Comparison of ENCODE assay signal across 16 cellular contexts in the genomic region with DNA sequence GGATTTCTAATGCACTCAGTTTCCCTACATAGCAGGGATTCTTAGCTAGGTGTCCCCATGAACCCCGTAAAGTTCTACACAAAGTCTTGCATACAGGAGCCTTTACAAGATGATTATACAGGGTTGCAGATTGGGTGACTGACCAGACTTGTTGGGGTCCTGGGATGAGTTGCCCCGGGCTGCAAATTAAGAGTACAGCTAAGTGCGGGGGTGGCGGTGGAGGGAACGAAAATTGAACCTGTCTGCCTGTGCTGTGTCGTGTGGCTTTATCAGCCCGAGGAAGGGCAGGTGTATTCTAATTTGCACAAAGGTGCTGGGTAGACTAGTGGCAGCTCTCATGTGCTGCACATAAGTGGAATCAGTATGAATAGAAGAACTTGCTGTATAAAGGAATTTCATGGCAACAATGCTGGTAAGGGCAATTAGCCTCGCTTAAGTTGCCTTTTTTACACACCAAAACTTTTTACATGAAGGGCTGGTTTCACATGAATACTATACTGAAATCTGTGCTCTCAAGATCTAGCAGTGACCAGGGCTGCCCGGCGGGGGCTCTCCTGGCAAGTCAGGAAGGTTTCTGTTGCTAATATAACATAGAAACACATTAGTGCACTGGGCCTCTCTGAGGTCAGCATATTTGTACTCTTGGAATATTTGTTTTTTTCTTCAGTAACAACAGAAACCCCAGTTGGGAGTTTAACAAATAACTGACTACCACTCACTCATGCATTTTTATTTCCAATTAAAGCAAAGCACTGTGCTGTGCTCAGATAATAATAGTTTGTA. TPM values are rescaled to one million over a fixed set of nuclear protein-coding genes. Genes with fewer than 3 reads are reported as not detected.
DNase-seq lines count a peak whose midpoint lies in the region; ATAC-seq and TF ChIP-seq lines count a peak whose summit lies in the region.
"Had no signal": no experiment of that assay in that cellular context is flagged by ENCODE, and none has a peak within 500 bp of the region (broad histone marks: within the 10 kb centered on the region; RNA-seq: fewer than 3 reads in every experiment).

No MANE protein-coding gene starts in this region.

- H3K27ac Mint-ChIP-seq in HFFc6 = no peak overlapping the region
- peak overlapping the region; percentile 38 for H3K27ac Mint-ChIP-seq in osteocyte (ENCODE audit: unreplicated experiment)

- 0 out of 2 replicates have a peak, but pooled peaks have one; percentile 10 for TF ChIP-seq CTCF in HFFc6 (IDR thresholded peaks at IDR 0.05)
- TF ChIP-seq CTCF in osteocyte (IDR thresholded peaks at IDR 0.05) = no peak

- H3K9me3 Mint-ChIP-seq in HFFc6 (no peaks in the 10 kb centered on the region), osteocyte (ENCODE audit: unreplicated experiment) (no peaks in the 10 kb centered on the region)
- H3K9me3 Mint-ChIP-seq: stimulated activated effector memory CD8-positive, alpha-beta T cell treated with anti-CD3 and anti-CD28 coated beads, Interleukin-12 subunit alpha, Interleukin-12 subunit beta, amount 100 ng/mL, for 72 hours had no signal

- peaks cover 6% of the 10 kb centered on the region; the same call in 1 of the 2 replicates for H3K4me1 Mint-ChIP-seq in HFFc6 (ENCODE audit: low read depth)
- peaks cover 22% of the 10 kb centered on the region for H3K4me1 Mint-ChIP-seq in osteocyte (ENCODE audit: unreplicated experiment)

- DNase-seq in DMS53 (lab: John Stamatoyannopoulos, UW) (peak; percentile 33), DMS53 treated with DMSO at 0.1 percent for 48 hours (lab: John Stamatoyannopoulos, UW; ENCODE audit: unreplicated experiment) (no peak), HFFc6 (no peak), brain pericyte (ENCODE audit: low read depth, low spot score) (peak; percentile 50), osteocyte (ENCODE audit: extremely low spot score, unreplicated experiment) (no peak), ecto neural progenitor cell (ENCODE audit: low spot score) (no peak), SK-N-DZ (ENCODE audit: low spot score) (no peak)
- DNase-seq: activated CD8-positive, alpha-beta memory T cell treated with anti-CD3 and anti-CD28 coated beads for 24 hours; activated effector memory CD4-positive, alpha-beta T cell treated with Interleukin-2 at 50 U/mL for 16 hours; foreskin melanocyte; KBM-7; NCI-H1092 treated with DMSO at 0.1 percent for 48 hours; NCI-H2107; stimulated activated CD4-positive, alpha-beta T cell treated with anti-CD3 and anti-CD28 coated beads, Interleukin-12 subunit alpha, Interleukin-12 subunit beta, amount 100 ng/mL, for 4 hours had no signal

- H3K36me3 Mint-ChIP-seq in HFFc6 (ENCODE audit: low read depth) (peaks cover 22% of the 10 kb centered on the region), osteocyte (ENCODE audit: unreplicated experiment) (peaks cover 44% of the 10 kb centered on the region)

- no peak for ATAC-seq in HG03196 (IDR thresholded peaks at IDR 0.05; ENCODE audit: unreplicated experiment)
- ATAC-seq: stimulated activated effector memory CD8-positive, alpha-beta T cell treated with anti-CD3 and anti-CD28 coated beads, Interleukin-12 subunit alpha, Interleukin-12 subunit beta, amount 100 ng/mL, for 72 hours had no signal

- H3K27me3 Mint-ChIP-seq in HFFc6 (ENCODE audit: insufficient read depth) (no peaks in the 10 kb centered on the region), osteocyte (ENCODE audit: unreplicated experiment) (no peaks in the 10 kb centered on the region)

- H3K4me3 Mint-ChIP-seq in HFFc6 = no peak overlapping the region
- no peak overlapping the region for H3K4me3 Mint-ChIP-seq in osteocyte (ENCODE audit: unreplicated experiment)
- H3K4me3 Mint-ChIP-seq: stimulated activated effector memory CD8-positive, alpha-beta T cell treated with anti-CD3 and anti-CD28 coated beads, Interleukin-12 subunit alpha, Interleukin-12 subunit beta, amount 100 ng/mL, for 72 hours had no signal

RNA-seq across cellular contexts. Expression of a gene that starts 50.7 kb away (rescaled TPM):
- total RNA-seq in HFFc6 (2021; fragmentation: NEBNext Ultra II Directional; extraction: Animal tissue kit (Norgen Biotek cat#: 25700)) = 10 to 100 TPM; 32.7 to 48.1 (median 41.9) TPM
- total RNA-seq in osteocyte = 4.6 TPM in 2 replicates
- 17.1 and 38.6 TPM in 2 replicates for polyA plus RNA-seq in SK-N-DZ (2014; cell fraction: cytosol; rRNA removed)
- 68.1 and 81.4 TPM in 2 replicates for polyA plus RNA-seq in SK-N-DZ (2014; cell fraction: nucleus; rRNA removed)

RNA-seq across cellular contexts. Expression of a gene that starts 51.7 kb away (rescaled TPM):
- 10 to 100 TPM; 50.5 to 65.0 (median 63.0) TPM for total RNA-seq in HFFc6 (2021; fragmentation: NEBNext Ultra II Directional; extraction: Animal tissue kit (Norgen Biotek cat#: 25700))
- total RNA-seq in osteocyte = 58.4 and 72.3 TPM in 2 replicates
- polyA plus RNA-seq in SK-N-DZ (2014; cell fraction: cytosol; rRNA removed) = 102 TPM in 2 replicates
- 74.8 and 92.0 TPM in 2 replicates for polyA plus RNA-seq in SK-N-DZ (2014; cell fraction: nucleus; rRNA removed)

Comparison
In these comparisons a context has a peak if more than half of its experiments do, and no peak if none do; other contexts are left out.
1. DNase-seq: peak in DMS53 (single experiment) and brain pericyte (single experiment); none in DMS53 treated with DMSO at 0.1 percent for 48 hours (single experiment), HFFc6 (single experiment), osteocyte (single experiment), ecto neural progenitor cell (single experiment) and SK-N-DZ (single experiment).